In the genomic region with DNA sequence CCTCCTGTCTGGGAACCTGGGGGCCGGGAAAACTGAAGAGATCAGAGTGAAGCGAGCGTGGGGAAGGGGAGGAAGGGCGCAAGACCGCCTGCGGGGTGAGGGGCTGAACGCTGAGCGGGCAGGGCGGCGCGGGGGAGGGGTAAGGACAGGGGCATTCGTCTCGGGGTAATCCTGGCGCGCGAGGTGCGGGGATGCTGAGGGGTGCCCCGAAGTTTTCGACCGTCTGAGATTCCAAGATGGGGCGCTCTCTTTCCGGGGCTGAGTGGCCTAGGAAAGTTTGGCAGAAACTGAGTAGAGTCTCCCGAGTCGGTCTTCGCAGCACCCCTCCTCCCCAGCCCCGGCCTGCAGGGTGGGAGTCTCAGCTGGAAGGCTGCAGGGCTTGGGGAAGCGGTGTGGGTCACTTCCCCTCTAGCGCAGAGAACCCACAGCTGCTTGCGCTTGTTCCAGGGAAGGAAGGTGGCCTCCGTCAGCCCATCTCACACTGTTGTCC, we compare ENCODE assay signal across 8 cellular contexts. TPM values are rescaled to one million over a fixed set of nuclear protein-coding genes. Genes with fewer than 3 reads are reported as not detected.
A peak's percentile ranks its signal among the peaks of the same experiment; 100 is the strongest.
DNase-seq lines count a peak whose midpoint lies in the region.

No MANE protein-coding gene starts in this region.

- H3K27ac Mint-ChIP-seq in activated T-helper 1 cell treated with anti-CD3 and anti-CD28 coated beads, Interleukin-12 subunit alpha, Interleukin-12 subunit beta, Interleukin-2, Interleukin-4 antibody, amounts not matched to agents 30 ng/mL and 10 ng/mL and 1 ng/mL, durations not matched to agents 14 hours and 24 hours and 36 hours = no peak overlapping the region

- DNase-seq in stimulated activated CD4-positive, alpha-beta T cell treated with anti-CD3 and anti-CD28 coated beads, Interleukin-15, amount 100 ng/mL, for 24 hours = peak; percentile 41
- no peak for DNase-seq in stimulated activated CD4-positive, alpha-beta T cell treated with anti-CD3 and anti-CD28 coated beads, Interleukin-12 subunit alpha, Interleukin-12 subunit beta, amount 100 ng/mL, for 4 hours
- no peak for DNase-seq in activated T-helper 1 cell treated with anti-CD3 and anti-CD28 coated beads, Interleukin-12 subunit alpha, Interleukin-12 subunit beta, Interleukin-2, Interleukin-4 antibody, amounts not matched to agents 30 ng/mL and 10 ng/mL and 1 ng/mL, durations not matched to agents 14 hours and 24 hours and 36 hours (ENCODE audit: low spot score)
- DNase-seq in hypothalamus (lab: John Stamatoyannopoulos, UW) (peak in 30 of 51 donors; percentile 12 to 72 (median 46)), DMS114 treated with DMSO at 0.1 percent for 48 hours (lab: John Stamatoyannopoulos, UW; ENCODE audit: unreplicated experiment) (no peak), NCI-H526 treated with DMSO at 0.1 percent for 48 hours (lab: John Stamatoyannopoulos, UW) (no peak)
- peak; percentile 36 for DNase-seq in stimulated activated CD8-positive, alpha-beta memory T cell treated with anti-CD3 and anti-CD28 coated beads, Interleukin-4, amount 100 ng/mL, for 48 hours
- DNase-seq in activated CD4-positive, alpha-beta T cell treated with anti-CD3 and anti-CD28 coated beads, Interleukin-2, amount 50 U/mL, for 4 hours = no peak

- peaks cover 4% of the 10 kb centered on the region for H3K27me3 Mint-ChIP-seq in activated T-helper 1 cell treated with anti-CD3 and anti-CD28 coated beads, Interleukin-12 subunit alpha, Interleukin-12 subunit beta, Interleukin-2, Interleukin-4 antibody, amounts not matched to agents 30 ng/mL and 10 ng/mL and 1 ng/mL, durations not matched to agents 14 hours and 24 hours and 36 hours (ENCODE audit: insufficient read depth)

- peaks cover 49% of the 10 kb centered on the region for H3K4me1 Mint-ChIP-seq in activated T-helper 1 cell treated with anti-CD3 and anti-CD28 coated beads, Interleukin-12 subunit alpha, Interleukin-12 subunit beta, Interleukin-2, Interleukin-4 antibody, amounts not matched to agents 30 ng/mL and 10 ng/mL and 1 ng/mL, durations not matched to agents 14 hours and 24 hours and 36 hours (ENCODE audit: low read depth)

- peak overlapping the region; percentile 88 for H3K4me3 Mint-ChIP-seq in activated T-helper 1 cell treated with anti-CD3 and anti-CD28 coated beads, Interleukin-12 subunit alpha, Interleukin-12 subunit beta, Interleukin-2, Interleukin-4 antibody, amounts not matched to agents 30 ng/mL and 10 ng/mL and 1 ng/mL, durations not matched to agents 14 hours and 24 hours and 36 hours

- H3K36me3 Mint-ChIP-seq in activated T-helper 1 cell treated with anti-CD3 and anti-CD28 coated beads, Interleukin-12 subunit alpha, Interleukin-12 subunit beta, Interleukin-2, Interleukin-4 antibody, amounts not matched to agents 30 ng/mL and 10 ng/mL and 1 ng/mL, durations not matched to agents 14 hours and 24 hours and 36 hours (ENCODE audit: low read depth) = peaks cover 26% of the 10 kb centered on the region

- intact Hi-C loops in activated T-helper 1 cell treated with anti-CD3 and anti-CD28 coated beads, Interleukin-12 subunit alpha, Interleukin-12 subunit beta, Interleukin-2, Interleukin-4 antibody, amounts not matched to agents 30 ng/mL and 10 ng/mL and 1 ng/mL, durations not matched to agents 14 hours and 24 hours and 36 hours (cut with micrococcal nuclease) = loop anchor here (1.0 to 5.0 kb wide), 5 partner anchors 11 to 982 kb away; a partner anchor contains a TSS

- no peaks in the 10 kb centered on the region for H3K9me3 Mint-ChIP-seq in activated T-helper 1 cell treated with anti-CD3 and anti-CD28 coated beads, Interleukin-12 subunit alpha, Interleukin-12 subunit beta, Interleukin-2, Interleukin-4 antibody, amounts not matched to agents 30 ng/mL and 10 ng/mL and 1 ng/mL, durations not matched to agents 14 hours and 24 hours and 36 hours

RNA-seq across cellular contexts. Expression of a gene that starts 0.6 kb away (rescaled TPM):
- 5.7 and 6.8 TPM in 2 replicates for total RNA-seq in activated T-helper 1 cell treated with anti-CD3 and anti-CD28 coated beads, Interleukin-12 subunit alpha, Interleukin-12 subunit beta, Interleukin-2, Interleukin-4 antibody, amounts not matched to agents 30 ng/mL and 10 ng/mL and 1 ng/mL, durations not matched to agents 14 hours and 24 hours and 36 hours

RNA-seq across cellular contexts. Expression of a gene that starts 10.5 kb away (rescaled TPM):
- total RNA-seq in activated T-helper 1 cell treated with anti-CD3 and anti-CD28 coated beads, Interleukin-12 subunit alpha, Interleukin-12 subunit beta, Interleukin-2, Interleukin-4 antibody, amounts not matched to agents 30 ng/mL and 10 ng/mL and 1 ng/mL, durations not matched to agents 14 hours and 24 hours and 36 hours = 1,123 and 1,161 TPM in 2 replicates

Comparison
In these comparisons a context has a peak if more than half of its experiments do, and no peak if none do; other contexts are left out.
1. DNase-seq: peak in stimulated activated CD4-positive, alpha-beta T cell treated with anti-CD3 and anti-CD28 coated beads, Interleukin-15, amount 100 ng/mL, for 24 hours (single experiment), hypothalamus (30 of 51) and stimulated activated CD8-positive, alpha-beta memory T cell treated with anti-CD3 and anti-CD28 coated beads, Interleukin-4, amount 100 ng/mL, for 48 hours (single experiment); none in stimulated activated CD4-positive, alpha-beta T cell treated with anti-CD3 and anti-CD28 coated beads, Interleukin-12 subunit alpha, Interleukin-12 subunit beta, amount 100 ng/mL, for 4 hours (single experiment), activated T-helper 1 cell treated with anti-CD3 and anti-CD28 coated beads, Interleukin-12 subunit alpha, Interleukin-12 subunit beta, Interleukin-2, Interleukin-4 antibody, amounts not matched to agents 30 ng/mL and 10 ng/mL and 1 ng/mL, durations not matched to agents 14 hours and 24 hours and 36 hours (single experiment), DMS114 treated with DMSO at 0.1 percent for 48 hours (single experiment), NCI-H526 treated with DMSO at 0.1 percent for 48 hours (single experiment) and activated CD4-positive, alpha-beta T cell treated with anti-CD3 and anti-CD28 coated beads, Interleukin-2, amount 50 U/mL, for 4 hours (0 of 2).